ENCODE assay signal across 24 cellular contexts in genomic region chr15:28930011-28930410, GRCh38. TPM values are rescaled to one million over a fixed set of nuclear protein-coding genes. Genes with fewer than 3 reads are reported as not detected.
DNase-seq lines count a peak whose midpoint lies in the region; ATAC-seq and TF ChIP-seq lines count a peak whose summit lies in the region.
"Had no signal": no experiment of that assay in that cellular context is flagged by ENCODE, and none has a peak within 500 bp of the region (broad histone marks: within the 10 kb centered on the region; RNA-seq: fewer than 3 reads in every experiment).

No MANE protein-coding gene starts in this region.

- CTCF ChIA-PET in mammary epithelial cell (lab: Charles Lee; ENCODE audit: low non-redundant PET) = no interaction called here

- peaks cover 18% of the 10 kb centered on the region for H3K36me3 Mint-ChIP-seq in activated T-cell treated with anti-CD3 and anti-CD28 coated beads, Interleukin-2, amount 50 U/mL, for 24 hours (ENCODE audit: low read depth)

- no TSS peak for BruUV-seq in mammary epithelial cell (replicated peaks; lab: Mats Ljungman, UMichigan)

- H2BK120ac ChIP-seq in mesenchymal stem cell (ENCODE audit: low read depth, low read length) = no peak overlapping the region

- peak overlapping the region; percentile 23 for H4K8ac ChIP-seq in mesenchymal stem cell (ENCODE audit: low read length)

- H3K27me3 ChIP-seq in H7 (ENCODE audit: control insufficient read depth, insufficient read depth, low read length) = no peaks in the 10 kb centered on the region
- peaks cover 0 to 13% of the 10 kb centered on the region in 2 experiments for H3K27me3 ChIP-seq in mesenchymal stem cell (ENCODE audit: control insufficient read depth in 1 of 2, insufficient read depth in 1 of 2, low read length in 2 of 2)
- H3K27me3 ChIP-seq in spleen (replicated peaks in 1 of 7) = peaks cover 0 to 7% (median 0%) of the 10 kb centered on the region in 7 donors
- H3K27me3 ChIP-seq in mammary epithelial cell (ENCODE audit: insufficient read depth, low read length) = no peaks in the 10 kb centered on the region

- 94% methylated on average over 5 of the region's 6 CpGs for WGBS in mesenchymal stem cell
- WGBS in spleen, 5 donors = 78 to 96% (median 85%) methylated on average over 5 to 6 of the region's 6 CpGs
- WGBS in mammary epithelial cell (ENCODE audit: low coverage, missing lambda C conversion rate) = 27% methylated on average over 3 of the region's 6 CpGs

- H3K9me3 ChIP-seq in mesenchymal stem cell (ENCODE audit: control insufficient read depth, low read length) = no peaks in the 10 kb centered on the region
- peaks cover 0 to 10% (median 0%) of the 10 kb centered on the region in 8 donors for H3K9me3 ChIP-seq in spleen
- peaks cover 45% of the 10 kb centered on the region for H3K9me3 ChIP-seq in mammary epithelial cell (replicated peaks; ENCODE audit: insufficient read depth, low read length)

- H2BK15ac ChIP-seq in mesenchymal stem cell (ENCODE audit: low read depth, poor library complexity, severe bottlenecking) = no peak overlapping the region

- peak; percentile 20 for DNase-seq in activated T-cell treated with anti-CD3 and anti-CD28 coated beads, Interleukin-2, amount 50 U/mL, for 24 hours
- no peak for DNase-seq in activated T-cell treated with anti-CD3 and anti-CD28 coated beads, Interleukin-2, amount 50 U/mL, for 1 hour
- DNase-seq in H7 (peak; percentile 11), mesenchymal stem cell (no peak), spleen (peak; percentile 41), mammary epithelial cell (no peak), NCI-H2081 treated with DMSO at 0.1 percent for 48 hours (lab: John Stamatoyannopoulos, UW) (no peak)
- DNase-seq: Karpas-422, NCI-H1092, NCI-H1417 treated with DMSO at 0.1 percent for 48 hours, NCI-H1694 treated with DMSO at 0.1 percent for 48 hours, NCI-H2081, NCI-H2171, NCI-H226, NCI-H510A, NCI-H69, SHP77 treated with DMSO at 0.1 percent for 48 hours had no signal

- H2AK5ac ChIP-seq in mesenchymal stem cell (ENCODE audit: low read length, severe bottlenecking) = no peak overlapping the region

- peaks cover 32% of the 10 kb centered on the region for H3K4me1 Mint-ChIP-seq in activated T-cell treated with anti-CD3 and anti-CD28 coated beads, Interleukin-2, amount 50 U/mL, for 24 hours (ENCODE audit: low read depth)
- H3K4me1 Mint-ChIP-seq: B cell had no signal

- intact Hi-C loops in spleen (cut with DNase I; ENCODE audit: low total_unique reads) = no loop called here
- intact Hi-C loops in mammary epithelial cell (cut with micrococcal nuclease) = no loop called here

- H3K4me3 ChIP-seq in H7 (ENCODE audit: insufficient read depth, low read depth, low read length) = no peak overlapping the region
- no peak overlapping the region for H3K4me3 ChIP-seq in mesenchymal stem cell (ENCODE audit: insufficient read depth in 1 of 2, low read depth in 1 of 2, low read length in 2 of 2)
- H3K4me3 ChIP-seq in spleen = no peak overlapping the region
- no peak overlapping the region for H3K4me3 ChIP-seq in mammary epithelial cell (replicated peaks in 1 of 3; ENCODE audit: insufficient read depth in 1 of 3, low read depth in 2 of 3, low read length in 3 of 3)

- H3K4me2 ChIP-seq in mesenchymal stem cell (ENCODE audit: low read length, poor library complexity, severe bottlenecking) (no peak overlapping the region), mammary epithelial cell (ENCODE audit: insufficient read depth, low read depth, low read length) (no peak overlapping the region)

- TF ChIP-seq POLR2A in spleen (IDR thresholded peaks at IDR 0.05) = no peak

- H4K20me1 ChIP-seq in mammary epithelial cell (ENCODE audit: insufficient read depth, low read length) = no peaks in the 10 kb centered on the region

- in situ Hi-C loops in mammary epithelial cell (cut with MboI; ENCODE audit: low sequenced_read_pairs in 2 of 2) = no loop called here

- no peak overlapping the region for H2BK12ac ChIP-seq in mesenchymal stem cell (ENCODE audit: low read length in 2 of 2)

- H3K4me3 Mint-ChIP-seq in activated T-cell treated with anti-CD3 and anti-CD28 coated beads, Interleukin-2, amount 50 U/mL, for 24 hours = no peak overlapping the region
- H3K4me3 Mint-ChIP-seq: B cell had no signal

- dilution Hi-C loops in mammary epithelial cell (cut with HindIII; ENCODE audit: low sequenced_read_pairs) = no loop called here

- H2AFZ ChIP-seq in mesenchymal stem cell (ENCODE audit: low read depth, low read length) (no peak overlapping the region), mammary epithelial cell (ENCODE audit: low read depth, low read length) (no peak overlapping the region)

- H3K9ac ChIP-seq in mesenchymal stem cell (ENCODE audit: low read length) (no peak overlapping the region), mammary epithelial cell (ENCODE audit: insufficient read depth, low read length) (no peak overlapping the region)

- H3K18ac ChIP-seq in mesenchymal stem cell (ENCODE audit: low read depth in 1 of 2, low read length in 2 of 2) = no peak overlapping the region

- H2BK5ac ChIP-seq in mesenchymal stem cell (ENCODE audit: low read depth, low read length, poor library complexity, severe bottlenecking) = no peak overlapping the region

- H3K27me3 Mint-ChIP-seq in activated T-cell treated with anti-CD3 and anti-CD28 coated beads, Interleukin-2, amount 50 U/mL, for 24 hours = no peaks in the 10 kb centered on the region

- H3K14ac ChIP-seq in mesenchymal stem cell (ENCODE audit: low read length in 2 of 2) = no peak overlapping the region

- TF ChIP-seq CTCF in spleen (IDR thresholded peaks at IDR 0.05 in 8 of 11, conservative IDR thresholded peaks at IDR 0.05 in 3 of 11) (no peak), mammary epithelial cell (conservative IDR thresholded peaks at IDR 0.05 in 1 of 2, IDR thresholded peaks at IDR 0.05 in 1 of 2; ENCODE audit: extremely low read depth in 1 of 2, insufficient read depth in 1 of 2, low read depth in 1 of 2, low read length in 2 of 2) (no peak)

- H4K91ac ChIP-seq in mesenchymal stem cell (ENCODE audit: low read length) = no peak overlapping the region

- peak overlapping the region in 1 of 2 experiments; percentile 48 for H3K23ac ChIP-seq in mesenchymal stem cell (ENCODE audit: low read length in 2 of 2)

- H3K9me3 Mint-ChIP-seq in activated T-cell treated with anti-CD3 and anti-CD28 coated beads, Interleukin-2, amount 50 U/mL, for 24 hours = no peaks in the 10 kb centered on the region

- ATAC-seq in HG03432 (IDR thresholded peaks at IDR 0.05; ENCODE audit: unreplicated experiment) = no peak
- ATAC-seq: HCT116, HepG2, Panc1 had no signal

- H3K36me3 ChIP-seq in H7 (replicated peaks; ENCODE audit: control insufficient read depth, insufficient read depth, low read length) (no peaks in the 10 kb centered on the region), mesenchymal stem cell (ENCODE audit: control insufficient read depth in 1 of 2, insufficient read depth in 2 of 2, low read depth in 1 of 2, low read length in 2 of 2) (no peaks in the 10 kb centered on the region), spleen (no peaks in the 10 kb centered on the region), mammary epithelial cell (ENCODE audit: insufficient read depth, low read length) (no peaks in the 10 kb centered on the region)

- no peaks in the 10 kb centered on the region for H3K79me2 ChIP-seq in mammary epithelial cell (ENCODE audit: insufficient read depth, low read length)

- H3K27ac Mint-ChIP-seq in activated T-cell treated with anti-CD3 and anti-CD28 coated beads, Interleukin-2, amount 50 U/mL, for 24 hours = no peak overlapping the region
- H3K27ac Mint-ChIP-seq: B cell had no signal

- H3K27ac ChIP-seq in mesenchymal stem cell (ENCODE audit: low read length, poor library complexity, severe bottlenecking) (no peak overlapping the region), spleen (no peak overlapping the region), mammary epithelial cell (ENCODE audit: insufficient read depth, low read depth, low read length) (no peak overlapping the region)
- H3K27ac ChIP-seq: 22Rv1, RWPE1 had no signal

- peaks cover 9% of the 10 kb centered on the region for H3K79me1 ChIP-seq in mesenchymal stem cell (replicated peaks; ENCODE audit: low read length, poor library complexity, severe bottlenecking)

- H3K4ac ChIP-seq in mesenchymal stem cell (ENCODE audit: low read depth in 1 of 2, low read length in 2 of 2) = no peak overlapping the region

- H3K4me1 ChIP-seq in mesenchymal stem cell (ENCODE audit: control insufficient read depth, insufficient read depth, low read depth, low read length) (no peaks in the 10 kb centered on the region), spleen (peaks cover 0 to 8% (median under 1%) of the 10 kb centered on the region in 6 donors), mammary epithelial cell (ENCODE audit: insufficient read depth, low read length) (no peaks in the 10 kb centered on the region)

RNA-seq across cellular contexts. Expression of gene APBA2, which starts 44.2 kb away (rescaled TPM):
- 13.9 and 15.6 TPM in 2 replicates for total RNA-seq in H7 (2014; rRNA removed; shearing (Covaris generic))
- 22.0 TPM for polyA plus RNA-seq in mesenchymal stem cell (2013, experiment 1 of 2)
- polyA plus RNA-seq in mesenchymal stem cell (2013, experiment 2 of 2) = 21.3 TPM
- total RNA-seq in spleen (10 to 100 TPM; 15.5 to 33.8 (median 19.2) TPM), mammary epithelial cell (10 to 100 TPM in 1 of 2 donors, 1 to 10 TPM in 1; 2.1 to 13.5 TPM)
- polyA plus RNA-seq in spleen (1 to 10 TPM; 5.8 to 6.6 (median 6.4) TPM), mammary epithelial cell (0.14 TPM)
- not detected for polyA minus RNA-seq in mammary epithelial cell
- total RNA-seq: B cell had no signal

Comparison
In these comparisons a context has a peak if more than half of its experiments do, and no peak if none do; other contexts are left out.
1. DNase-seq: peak in activated T-cell treated with anti-CD3 and anti-CD28 coated beads, Interleukin-2, amount 50 U/mL, for 24 hours (single experiment), H7 (single experiment) and spleen (single experiment); none in activated T-cell treated with anti-CD3 and anti-CD28 coated beads, Interleukin-2, amount 50 U/mL, for 1 hour (single experiment), mesenchymal stem cell (single experiment), mammary epithelial cell (single experiment) and NCI-H2081 treated with DMSO at 0.1 percent for 48 hours (single experiment).